ENCODE assay signal across 1 cellular context in genomic region chr18:47979611-47980200, GRCh38.
TF ChIP-seq lines count a peak whose summit lies in the region.

No MANE protein-coding gene starts in this region.

TF ChIP-seq in IMR-90, 13 proteins besides CTCF, POLR2A, EP300 and RAD21 (continued from another document):
- TF ChIP-seq ELK1 (IDR thresholded peaks at IDR 0.05; ENCODE audit: borderline replicate concordance, low read depth, low read length) (no peak), CHD1 (IDR thresholded peaks at IDR 0.05; ENCODE audit: low read depth, low read length) (no peak), SMC3 (IDR thresholded peaks at IDR 0.05; ENCODE audit: low read depth, low read length) (no peak), RFX5 (IDR thresholded peaks at IDR 0.05; ENCODE audit: low read depth, low read length) (no peak), RCOR1 (IDR thresholded peaks at IDR 0.05; ENCODE audit: insufficient replicate concordance, low read length) (no peak)
